Comparison of ENCODE assay signal across 2 cellular contexts in genomic region chr20:48920527-48921167, GRCh38.
TF ChIP-seq lines count a peak whose summit lies in the region.

No MANE protein-coding gene starts in this region.

TF ChIP-seq in SK-N-SH, 30 proteins besides CTCF, POLR2A, EP300 and RAD21 (continued from another document):
- TF ChIP-seq USF1 (IDR thresholded peaks at IDR 0.05; ENCODE audit: borderline replicate concordance, low read depth) = no peak
TF ChIP-seq in SK-N-SH: peak in this region for 0.

TF ChIP-seq in SK-N-SH treated with all-trans-retinoic acid at 6 μM for 48 hours, 23 proteins besides CTCF, POLR2A, EP300 and RAD21 (continued from another document):
- TF ChIP-seq BACH2 (CRISPR knock-in tag; IDR thresholded peaks at IDR 0.05; ENCODE audit: borderline replicate concordance) = no peak
- no peak for TF ChIP-seq TOX (CRISPR knock-in tag; IDR thresholded peaks at IDR 0.05; ENCODE audit: borderline replicate concordance)
- TF ChIP-seq ZNF70 (CRISPR knock-in tag; IDR thresholded peaks at IDR 0.05) = no peak
- no peak for TF ChIP-seq ZC3H10 (CRISPR knock-in tag; IDR thresholded peaks at IDR 0.05)
- TF ChIP-seq ZNF8 (CRISPR knock-in tag; IDR thresholded peaks at IDR 0.05) = no peak
